Comparison of ENCODE assay signal across 1 cellular context in genomic region chr7:157125376-157126223, GRCh38.
TF ChIP-seq lines count a peak whose summit lies in the region.

No MANE protein-coding gene starts in this region.

TF ChIP-seq in K562, 482 proteins besides CTCF, POLR2A, EP300 and RAD21 (continued from another document):
- no peak for TF ChIP-seq SMAD3 (CRISPR knock-in tag; conservative IDR thresholded peaks at IDR 0.05)
- no peak for TF ChIP-seq TAF9B (IDR thresholded peaks at IDR 0.05; ENCODE audit: partially characterized antibody)
- no peak for TF ChIP-seq HSF4 (CRISPR knock-in tag; IDR thresholded peaks at IDR 0.05; ENCODE audit: borderline replicate concordance)
- TF ChIP-seq SPI1 (IDR thresholded peaks at IDR 0.05; ENCODE audit: borderline replicate concordance, low read depth, low read length), result no peak
- no peak for TF ChIP-seq TBP (optimal IDR thresholded peaks at IDR 0.05; ENCODE audit: low read depth, low read length)
- TF ChIP-seq, protein P1, sequence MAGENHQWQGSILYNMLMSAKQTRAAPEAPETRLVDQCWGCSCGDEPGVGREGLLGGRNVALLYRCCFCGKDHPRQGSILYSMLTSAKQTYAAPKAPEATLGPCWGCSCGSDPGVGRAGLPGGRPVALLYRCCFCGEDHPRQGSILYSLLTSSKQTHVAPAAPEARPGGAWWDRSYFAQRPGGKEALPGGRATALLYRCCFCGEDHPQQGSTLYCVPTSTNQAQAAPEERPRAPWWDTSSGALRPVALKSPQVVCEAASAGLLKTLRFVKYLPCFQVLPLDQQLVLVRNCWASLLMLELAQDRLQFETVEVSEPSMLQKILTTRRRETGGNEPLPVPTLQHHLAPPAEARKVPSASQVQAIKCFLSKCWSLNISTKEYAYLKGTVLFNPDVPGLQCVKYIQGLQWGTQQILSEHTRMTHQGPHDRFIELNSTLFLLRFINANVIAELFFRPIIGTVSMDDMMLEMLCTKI (IDR thresholded peaks at IDR 0.05; ENCODE audit: partially characterized antibody), result no peak
- TF ChIP-seq FOXA3 (CRISPR knock-in tag; conservative IDR thresholded peaks at IDR 0.05 in 1 of 2, IDR thresholded peaks at IDR 0.05 in 1 of 2), result no peak
- TF ChIP-seq, protein P2, sequence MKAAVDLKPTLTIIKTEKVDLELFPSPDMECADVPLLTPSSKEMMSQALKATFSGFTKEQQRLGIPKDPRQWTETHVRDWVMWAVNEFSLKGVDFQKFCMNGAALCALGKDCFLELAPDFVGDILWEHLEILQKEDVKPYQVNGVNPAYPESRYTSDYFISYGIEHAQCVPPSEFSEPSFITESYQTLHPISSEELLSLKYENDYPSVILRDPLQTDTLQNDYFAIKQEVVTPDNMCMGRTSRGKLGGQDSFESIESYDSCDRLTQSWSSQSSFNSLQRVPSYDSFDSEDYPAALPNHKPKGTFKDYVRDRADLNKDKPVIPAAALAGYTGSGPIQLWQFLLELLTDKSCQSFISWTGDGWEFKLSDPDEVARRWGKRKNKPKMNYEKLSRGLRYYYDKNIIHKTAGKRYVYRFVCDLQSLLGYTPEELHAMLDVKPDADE (conservative IDR thresholded peaks at IDR 0.05; ENCODE audit: control insufficient read depth, low read depth, low read length), result no peak
- no peak for TF ChIP-seq HMGN3 (IDR thresholded peaks at IDR 0.05; ENCODE audit: borderline replicate concordance, extremely low read depth, insufficient read length, low read depth, low read length)
- no peak for TF ChIP-seq ZBTB8A (IDR thresholded peaks at IDR 0.05; ENCODE audit: partially characterized antibody)
- TF ChIP-seq YBX1 (IDR thresholded peaks at IDR 0.05), result no peak
- TF ChIP-seq GATAD2A (IDR thresholded peaks at IDR 0.05), result no peak
- no peak for TF ChIP-seq ZNF512 (tag; IDR thresholded peaks at IDR 0.05)
- TF ChIP-seq, protein P3, sequence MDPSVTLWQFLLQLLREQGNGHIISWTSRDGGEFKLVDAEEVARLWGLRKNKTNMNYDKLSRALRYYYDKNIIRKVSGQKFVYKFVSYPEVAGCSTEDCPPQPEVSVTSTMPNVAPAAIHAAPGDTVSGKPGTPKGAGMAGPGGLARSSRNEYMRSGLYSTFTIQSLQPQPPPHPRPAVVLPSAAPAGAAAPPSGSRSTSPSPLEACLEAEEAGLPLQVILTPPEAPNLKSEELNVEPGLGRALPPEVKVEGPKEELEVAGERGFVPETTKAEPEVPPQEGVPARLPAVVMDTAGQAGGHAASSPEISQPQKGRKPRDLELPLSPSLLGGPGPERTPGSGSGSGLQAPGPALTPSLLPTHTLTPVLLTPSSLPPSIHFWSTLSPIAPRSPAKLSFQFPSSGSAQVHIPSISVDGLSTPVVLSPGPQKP (CRISPR knock-in tag; IDR thresholded peaks at IDR 0.05), result no peak
- TF ChIP-seq REST (CRISPR knock-in tag; IDR thresholded peaks at IDR 0.05; ENCODE audit: low read depth), result no peak
